ENCODE assay signal across 23 cellular contexts in genomic region chr13:76888421-76888820, GRCh38. TPM values are rescaled to one million over a fixed set of nuclear protein-coding genes. Genes with fewer than 3 reads are reported as not detected.
"Had no signal": no experiment of that assay in that cellular context is flagged by ENCODE, and none has a peak within 500 bp of the region (broad histone marks: within the 10 kb centered on the region; RNA-seq: fewer than 3 reads in every experiment).

No MANE protein-coding gene starts in this region.

- H3K9me3 ChIP-seq: ascending aorta, gastrocnemius medialis, heart left ventricle, sigmoid colon, spleen, thoracic aorta, upper lobe of right lung had no signal

- DNase-seq: activated B cell treated with CpG ODN at 0.5 μM for 24 hours; activated CD4-positive, alpha-beta memory T cell treated with anti-CD3 and anti-CD28 coated beads for 36 hours; activated CD4-positive, alpha-beta T cell treated with anti-CD3 and anti-CD28 coated beads for 4 hours; activated naive CD4-positive, alpha-beta T cell treated with anti-CD3 and anti-CD28 coated beads, Interleukin-2, amount 10 ng/mL, durations not matched to agents 7 days and 5 days; activated T-cell treated with anti-CD3 and anti-CD28 coated beads for 4 hours; effector memory CD8-positive, alpha-beta T cell; gastrocnemius medialis; kidney glomerular epithelial cell; left ventricle myocardium superior; naive thymus-derived CD8-positive, alpha-beta T cell; nucleus accumbens; sigmoid colon; spleen; stimulated activated naive B cell treated with anti-CD40 and anti-IgM and Interleukin-4, amounts not matched to agents 10 μg/mL and 1 μg/mL and 100 μg/mL, for 72 hours; upper lobe of right lung had no signal

- H3K4me3 ChIP-seq: ascending aorta, gastrocnemius medialis, heart left ventricle, sigmoid colon, spleen, thoracic aorta had no signal

- H3K27me3 Mint-ChIP-seq: activated B cell treated with CpG ODN at 0.5 μM for 24 hours had no signal

- H3K27me3 ChIP-seq: ascending aorta, heart left ventricle, sigmoid colon, upper lobe of right lung had no signal

- H3K36me3 Mint-ChIP-seq: activated CD4-positive, alpha-beta memory T cell treated with anti-CD3 and anti-CD28 coated beads for 36 hours; memory B cell; naive thymus-derived CD8-positive, alpha-beta T cell; stimulated activated naive B cell treated with anti-CD40 and anti-IgM and Interleukin-4, amounts not matched to agents 10 μg/mL and 1 μg/mL and 100 μg/mL, for 72 hours had no signal

- ATAC-seq: activated T-helper 17 cell treated with anti-CD3 and anti-CD28 coated beads, Interleukin-2, amount 50 U/mL, for 72 hours; effector memory CD8-positive, alpha-beta T cell; gastrocnemius medialis; heart left ventricle; left ventricle myocardium superior; naive thymus-derived CD8-positive, alpha-beta T cell; stimulated activated naive B cell treated with anti-CD40 and anti-IgM and Interleukin-4, amounts not matched to agents 10 μg/mL and 1 μg/mL and 100 μg/mL, for 72 hours; upper lobe of right lung had no signal

- H3K27ac Mint-ChIP-seq: activated B cell treated with CpG ODN at 0.5 μM for 24 hours; activated CD4-positive, alpha-beta memory T cell treated with anti-CD3 and anti-CD28 coated beads for 36 hours; activated naive CD4-positive, alpha-beta T cell treated with anti-CD3 and anti-CD28 coated beads, Interleukin-2, amount 10 ng/mL, durations not matched to agents 7 days and 5 days; activated T-helper 17 cell treated with anti-CD3 and anti-CD28 coated beads, Interleukin-2, amount 50 U/mL, for 72 hours; effector memory CD8-positive, alpha-beta T cell; memory B cell; stimulated activated naive B cell treated with anti-CD40 and anti-IgM and Interleukin-4, amounts not matched to agents 10 μg/mL and 1 μg/mL and 100 μg/mL, for 72 hours had no signal

- H3K4me3 Mint-ChIP-seq: activated B cell treated with CpG ODN at 0.5 μM for 24 hours; activated CD4-positive, alpha-beta memory T cell treated with anti-CD3 and anti-CD28 coated beads for 36 hours; activated naive CD4-positive, alpha-beta T cell treated with anti-CD3 and anti-CD28 coated beads, Interleukin-2, amount 10 ng/mL, durations not matched to agents 7 days and 5 days; activated T-helper 17 cell treated with anti-CD3 and anti-CD28 coated beads, Interleukin-2, amount 50 U/mL, for 72 hours; effector memory CD8-positive, alpha-beta T cell; memory B cell; stimulated activated naive B cell treated with anti-CD40 and anti-IgM and Interleukin-4, amounts not matched to agents 10 μg/mL and 1 μg/mL and 100 μg/mL, for 72 hours had no signal

- H3K9me3 Mint-ChIP-seq: activated B cell treated with CpG ODN at 0.5 μM for 24 hours; activated CD4-positive, alpha-beta memory T cell treated with anti-CD3 and anti-CD28 coated beads for 36 hours; activated naive CD4-positive, alpha-beta T cell treated with anti-CD3 and anti-CD28 coated beads, Interleukin-2, amount 10 ng/mL, durations not matched to agents 7 days and 5 days; activated T-helper 17 cell treated with anti-CD3 and anti-CD28 coated beads, Interleukin-2, amount 50 U/mL, for 72 hours; effector memory CD8-positive, alpha-beta T cell; memory B cell; naive thymus-derived CD8-positive, alpha-beta T cell; stimulated activated naive B cell treated with anti-CD40 and anti-IgM and Interleukin-4, amounts not matched to agents 10 μg/mL and 1 μg/mL and 100 μg/mL, for 72 hours had no signal

- H3K36me3 ChIP-seq: ascending aorta, gastrocnemius medialis, heart left ventricle, sigmoid colon, spleen, thoracic aorta, upper lobe of right lung had no signal

- H3K27ac ChIP-seq: ascending aorta, gastrocnemius medialis, heart left ventricle, spleen, thoracic aorta, upper lobe of right lung had no signal

RNA-seq across cellular contexts. Expression of gene ACOD1, which starts 59.9 kb away (rescaled TPM):
- total RNA-seq: activated B cell treated with CpG ODN at 0.5 μM for 24 hours; activated CD4-positive, alpha-beta memory T cell treated with anti-CD3 and anti-CD28 coated beads for 36 hours; activated T-helper 17 cell treated with anti-CD3 and anti-CD28 coated beads, Interleukin-2, amount 50 U/mL, for 72 hours; ascending aorta; chondrocyte; dermis microvascular lymphatic vessel endothelial cell; gastrocnemius medialis; left ventricle myocardium superior; mucosa of gallbladder; naive thymus-derived CD8-positive, alpha-beta T cell; sigmoid colon; thoracic aorta; upper lobe of right lung had no signal
- polyA plus RNA-seq: heart left ventricle; naive thymus-derived CD8-positive, alpha-beta T cell had no signal
